Comparison of ENCODE assay signal across 1 cellular context in genomic region chr16:51636913-51637743, GRCh38.
TF ChIP-seq lines count a peak whose summit lies in the region.

No MANE protein-coding gene starts in this region.

TF ChIP-seq in SK-N-SH, 30 proteins besides CTCF, POLR2A, EP300 and RAD21 (continued from another document):
- TF ChIP-seq, protein P1, sequence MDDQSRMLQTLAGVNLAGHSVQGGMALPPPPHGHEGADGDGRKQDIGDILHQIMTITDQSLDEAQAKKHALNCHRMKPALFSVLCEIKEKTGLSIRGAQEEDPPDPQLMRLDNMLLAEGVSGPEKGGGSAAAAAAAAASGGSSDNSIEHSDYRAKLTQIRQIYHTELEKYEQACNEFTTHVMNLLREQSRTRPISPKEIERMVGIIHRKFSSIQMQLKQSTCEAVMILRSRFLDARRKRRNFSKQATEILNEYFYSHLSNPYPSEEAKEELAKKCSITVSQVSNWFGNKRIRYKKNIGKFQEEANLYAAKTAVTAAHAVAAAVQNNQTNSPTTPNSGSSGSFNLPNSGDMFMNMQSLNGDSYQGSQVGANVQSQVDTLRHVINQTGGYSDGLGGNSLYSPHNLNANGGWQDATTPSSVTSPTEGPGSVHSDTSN (IDR thresholded peaks at IDR 0.05): peak; percentile 66
- no peak for TF ChIP-seq MEF2A (IDR thresholded peaks at IDR 0.05; ENCODE audit: borderline replicate concordance, low read depth)
- no peak for TF ChIP-seq SMC3 (IDR thresholded peaks at IDR 0.05; ENCODE audit: low read depth, low read length)
- TF ChIP-seq SIN3A (IDR thresholded peaks at IDR 0.05; ENCODE audit: borderline replicate concordance, low read depth, low read length): no peak
- TF ChIP-seq JUND (IDR thresholded peaks at IDR 0.05): no peak
